In the genomic region with DNA sequence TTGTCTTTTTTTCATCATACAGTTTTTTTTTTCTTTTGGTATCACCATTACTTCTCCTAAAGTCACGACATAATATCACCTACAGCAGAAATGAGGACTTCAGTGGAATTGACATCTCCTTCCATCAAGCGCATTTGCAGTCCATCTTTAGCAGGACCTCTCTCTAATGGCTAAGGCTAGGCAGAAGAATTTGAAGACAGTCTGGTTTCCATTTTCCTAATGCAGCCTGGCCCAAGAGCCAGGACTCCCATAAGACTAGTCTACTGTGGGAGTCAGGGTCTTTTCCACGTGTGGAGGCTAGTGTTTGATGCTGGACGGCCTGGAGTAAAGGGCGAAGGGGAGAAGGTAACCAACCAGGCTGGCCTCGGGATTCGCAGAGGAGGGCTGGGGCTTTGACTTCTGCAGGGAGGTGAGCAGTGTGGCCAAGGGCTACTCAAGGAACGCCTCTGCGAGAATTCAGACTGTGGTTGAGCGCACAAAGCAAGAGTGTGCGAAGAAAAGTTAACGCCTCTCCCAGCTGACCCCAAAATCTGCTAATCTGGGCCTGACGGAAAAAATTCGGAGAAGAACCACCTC, we compare ENCODE assay signal across 8 cellular contexts. TPM values are rescaled to one million over a fixed set of nuclear protein-coding genes. Genes with fewer than 3 reads are reported as not detected.
DNase-seq lines count a peak whose midpoint lies in the region; ATAC-seq, FAIRE-seq and TF ChIP-seq lines count a peak whose summit lies in the region.

No MANE protein-coding gene starts in this region.

- no peak for DNase-seq in A549 (ENCODE audit: low read depth in 1 of 2, low spot score in 1 of 2)
- no peak for DNase-seq in activated CD4-positive, alpha-beta memory T cell treated with anti-CD3 and anti-CD28 coated beads, Interleukin-2, amount 10 ng/mL, durations not matched to agents 7 days and 5 days
- peak in 2 of 5 donors; percentile 26 to 42 for DNase-seq in heart left ventricle
- DNase-seq in retinal pigment epithelial cell (ENCODE audit: low read depth): no peak
- no peak for DNase-seq in cerebellar nuclear complex (lab: John Stamatoyannopoulos, UW)
- DNase-seq in UCSD-AML1 (lab: John Stamatoyannopoulos, UW; ENCODE audit: unreplicated experiment): no peak

- TF ChIP-seq CTCF in A549 (IDR thresholded peaks at IDR 0.05) (no peak), heart left ventricle (IDR thresholded peaks at IDR 0.05) (no peak), retinal pigment epithelial cell (conservative IDR thresholded peaks at IDR 0.05; ENCODE audit: low read depth, low read length) (no peak)

- H3K4me1 ChIP-seq in A549: peaks cover 44% of the 10 kb centered on the region
- peaks cover 13 to 49% (median 35%) of the 10 kb centered on the region in 12 donors for H3K4me1 ChIP-seq in heart left ventricle

- peak; percentile 32 to 33; a peak in 5 of 6 replicates for ATAC-seq in A549
- peak; percentile 11 for ATAC-seq in GM18861 (IDR thresholded peaks at IDR 0.05; ENCODE audit: unreplicated experiment)
- ATAC-seq in HG03097 (IDR thresholded peaks at IDR 0.05; ENCODE audit: low FRiP score, unreplicated experiment): peak; percentile 2
- peak in 3 of 4 donors; percentile 5 to 28 (median 20) for ATAC-seq in heart left ventricle

- H3K4me3 Mint-ChIP-seq in activated CD4-positive, alpha-beta memory T cell treated with anti-CD3 and anti-CD28 coated beads, Interleukin-2, amount 10 ng/mL, durations not matched to agents 7 days and 5 days: peak overlapping the region; percentile 84

- H3K9me3 Mint-ChIP-seq in activated CD4-positive, alpha-beta memory T cell treated with anti-CD3 and anti-CD28 coated beads, Interleukin-2, amount 10 ng/mL, durations not matched to agents 7 days and 5 days: no peaks in the 10 kb centered on the region

- no peak for FAIRE-seq in A549 (lab: Jason Lieb, UNC)

- H3K4me1 Mint-ChIP-seq in activated CD4-positive, alpha-beta memory T cell treated with anti-CD3 and anti-CD28 coated beads, Interleukin-2, amount 10 ng/mL, durations not matched to agents 7 days and 5 days: peaks cover 58% of the 10 kb centered on the region

- H3K27ac Mint-ChIP-seq in activated CD4-positive, alpha-beta memory T cell treated with anti-CD3 and anti-CD28 coated beads, Interleukin-2, amount 10 ng/mL, durations not matched to agents 7 days and 5 days: peak overlapping the region; percentile 93

- POLR2A ChIA-PET in A549 (lab: Yijun Ruan, JAX): interaction anchor here (0.7 to 2.3 kb wide), 16 partner anchors 9 to 141 kb away, joined by 3 to 33 read pairs (median 6); a partner anchor contains a TSS
- POLR2A ChIA-PET in activated CD4-positive, alpha-beta memory T cell treated with anti-CD3 and anti-CD28 coated beads, Interleukin-2, amount 10 ng/mL, durations not matched to agents 7 days and 5 days (lab: Charles Lee): interaction anchor here (1.2 to 15.2 kb wide), 15 partner anchors 8 to 199 kb away, joined by 3 to 263 read pairs (median 8); a partner anchor contains a TSS

- WGBS in A549 (ENCODE audit: missing lambda C conversion rate): 12% methylated on average over 14 of the region's 14 CpGs
- 13 to 17% (median 15%) methylated on average over 12 to 14 of the region's 14 CpGs for WGBS in heart left ventricle, 4 donors

- H3K27me3 Mint-ChIP-seq in activated CD4-positive, alpha-beta memory T cell treated with anti-CD3 and anti-CD28 coated beads, Interleukin-2, amount 10 ng/mL, durations not matched to agents 7 days and 5 days: no peaks in the 10 kb centered on the region

- peaks cover 27% of the 10 kb centered on the region for H3K36me3 Mint-ChIP-seq in activated CD4-positive, alpha-beta memory T cell treated with anti-CD3 and anti-CD28 coated beads, Interleukin-2, amount 10 ng/mL, durations not matched to agents 7 days and 5 days (ENCODE audit: low read depth)

- CTCF ChIA-PET in A549 (lab: Yijun Ruan, JAX): interaction anchor here (1.0 to 36.2 kb wide), 4 partner anchors 18 to 114 kb away, joined by 3 to 646 read pairs (median 236); a partner anchor contains a TSS
- CTCF ChIA-PET in activated CD4-positive, alpha-beta memory T cell treated with anti-CD3 and anti-CD28 coated beads, Interleukin-2, amount 10 ng/mL, durations not matched to agents 7 days and 5 days (lab: Charles Lee): interaction anchor here (0.7 to 5.7 kb wide), 15 partner anchors 15 to 566 kb away, joined by 3 to 36 read pairs (median 5); a partner anchor contains a TSS

- H3K4me3 ChIP-seq in A549 (peak overlapping the region; percentile 76), heart left ventricle (peak overlapping the region; percentile 61 to 92 (median 78)), retinal pigment epithelial cell (ENCODE audit: low read length) (peak overlapping the region; percentile 72)

- no peak for TF ChIP-seq RAD21 in A549 (conservative IDR thresholded peaks at IDR 0.05 in 1 of 2, IDR thresholded peaks at IDR 0.05 in 1 of 2)

- intact Hi-C loops in heart left ventricle (cut with DNase I): loop anchor here in 1 of 10 donors (2.0 kb wide), 1 partner anchor 41 kb away; no protein-coding TSS in a partner anchor

- H3K4me2 ChIP-seq in A549: peak overlapping the region; percentile 98

- H3K27ac ChIP-seq in A549 (peak overlapping the region; percentile 92 to 93), heart left ventricle (peak overlapping the region; percentile 86 to 98 (median 94))

- peaks cover 0 to 33% (median 29%) of the 10 kb centered on the region in 9 donors for H3K36me3 ChIP-seq in heart left ventricle

- no peak for TF ChIP-seq POLR2A in A549 (IDR thresholded peaks at IDR 0.05; ENCODE audit: low read length)
- no peak for TF ChIP-seq POLR2A in heart left ventricle (IDR thresholded peaks at IDR 0.05)

- TF ChIP-seq EP300 in A549 (IDR thresholded peaks at IDR 0.05): no peak

- no peaks in the 10 kb centered on the region for H3K27me3 ChIP-seq in heart left ventricle

- H3K9me3 ChIP-seq in A549 (no peaks in the 10 kb centered on the region), heart left ventricle (no peaks in the 10 kb centered on the region)

TF ChIP-seq in A549, 52 proteins besides CTCF, POLR2A, EP300 and RAD21 (continues in another document):
- TF ChIP-seq FOSB (CRISPR knock-in tag; IDR thresholded peaks at IDR 0.05) (peak; percentile 36; the same call in 1 of the 2 replicates), BHLHE40 (IDR thresholded peaks at IDR 0.05; ENCODE audit: low read depth, low read length) (no peak)
- TF ChIP-seq, protein P1, sequence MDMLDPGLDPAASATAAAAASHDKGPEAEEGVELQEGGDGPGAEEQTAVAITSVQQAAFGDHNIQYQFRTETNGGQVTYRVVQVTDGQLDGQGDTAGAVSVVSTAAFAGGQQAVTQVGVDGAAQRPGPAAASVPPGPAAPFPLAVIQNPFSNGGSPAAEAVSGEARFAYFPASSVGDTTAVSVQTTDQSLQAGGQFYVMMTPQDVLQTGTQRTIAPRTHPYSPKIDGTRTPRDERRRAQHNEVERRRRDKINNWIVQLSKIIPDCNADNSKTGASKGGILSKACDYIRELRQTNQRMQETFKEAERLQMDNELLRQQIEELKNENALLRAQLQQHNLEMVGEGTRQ (IDR thresholded peaks at IDR 0.05): no peak

RNA-seq across cellular contexts. Expression of a gene that starts 0.7 kb away (rescaled TPM):
- 28.8 and 32.9 TPM in 2 replicates for polyA plus RNA-seq in A549 (2011; rRNA removed)
- 6.5 and 8.4 TPM in 2 replicates for polyA plus RNA-seq in A549 (2012; cell fraction: cytosol; rRNA removed)
- polyA plus RNA-seq in A549 (2012; cell fraction: nucleus; rRNA removed): 11.2 and 17.4 TPM in 2 replicates
- polyA plus RNA-seq in A549 (2017; fragmentation: RNase III; extraction: RNeasy Plus Mini Kit Qiagen cat#74134 plus additional on column Dnase treatment): 12.1 to 15.6 TPM (median 15.1 TPM) in 3 replicates
- 44.9 and 53.6 TPM in 2 replicates for polyA minus RNA-seq in A549 (2011; rRNA and poly(A)+ RNA removed)
- total RNA-seq in activated CD4-positive, alpha-beta memory T cell treated with anti-CD3 and anti-CD28 coated beads, Interleukin-2, amount 10 ng/mL, durations not matched to agents 7 days and 5 days: 10 to 100 TPM; 33.7 to 45.5 TPM
- 10 to 100 TPM in 7 of 9 donors, 1 to 10 TPM in 2; 4.8 to 27.4 (median 18.7) TPM for total RNA-seq in heart left ventricle
- polyA plus RNA-seq in heart left ventricle: 1 to 10 TPM; 6.1 to 6.7 TPM

RNA-seq across cellular contexts. Expression of a gene that starts 0.9 kb away (rescaled TPM):
- 16.5 and 19.2 TPM in 2 replicates for polyA plus RNA-seq in A549 (2011; rRNA removed)
- polyA plus RNA-seq in A549 (2012; cell fraction: cytosol; rRNA removed): 15.0 and 17.1 TPM in 2 replicates
- 140 and 167 TPM in 2 replicates for polyA plus RNA-seq in A549 (2012; cell fraction: nucleus; rRNA removed)
- polyA plus RNA-seq in A549 (2017; fragmentation: RNase III; extraction: RNeasy Plus Mini Kit Qiagen cat#74134 plus additional on column Dnase treatment): 14.0 to 16.4 TPM (median 14.5 TPM) in 3 replicates
- 8.2 and 12.5 TPM in 2 replicates for polyA minus RNA-seq in A549 (2011; rRNA and poly(A)+ RNA removed)
- 10 to 100 TPM; 28.6 to 31.0 TPM for total RNA-seq in activated CD4-positive, alpha-beta memory T cell treated with anti-CD3 and anti-CD28 coated beads, Interleukin-2, amount 10 ng/mL, durations not matched to agents 7 days and 5 days
- total RNA-seq in heart left ventricle: 10 to 100 TPM in 4 of 9 donors, 1 to 10 TPM in 5; 4.3 to 14.8 (median 8.2) TPM
- polyA plus RNA-seq in heart left ventricle: 10 to 100 TPM in 1 of 2 donors, 1 to 10 TPM in 1; 4.6 to 26.5 TPM

RNA-seq across cellular contexts. Expression of a gene that starts 27.3 kb away (rescaled TPM):
- polyA plus RNA-seq in A549 (2011; rRNA removed) (0.56 and 0.71 TPM in 2 replicates), A549 (2017; fragmentation: RNase III; extraction: RNeasy Plus Mini Kit Qiagen cat#74134 plus additional on column Dnase treatment) (0.54 to 0.66 TPM (median 0.64 TPM) in 3 replicates), heart left ventricle (under 1 TPM; 0.50 to 0.75 TPM)
- 0.69 and 1.3 TPM in 2 replicates for polyA plus RNA-seq in A549 (2012; cell fraction: cytosol; rRNA removed)
- 2.9 TPM in 2 replicates for polyA plus RNA-seq in A549 (2012; cell fraction: nucleus; rRNA removed)
- 1.3 and 1.7 TPM in 2 replicates for polyA minus RNA-seq in A549 (2011; rRNA and poly(A)+ RNA removed)
- total RNA-seq in activated CD4-positive, alpha-beta memory T cell treated with anti-CD3 and anti-CD28 coated beads, Interleukin-2, amount 10 ng/mL, durations not matched to agents 7 days and 5 days: 100 to 1,000 TPM; 780 to 786 TPM
- total RNA-seq in heart left ventricle: 10 to 100 TPM in 1 of 9 donors, 1 to 10 TPM in 5, under 1 TPM in 3; 0.12 to 11.6 (median 1.4) TPM

RNA-seq across cellular contexts. Expression of a gene that starts 52.2 kb away (rescaled TPM):
- 15.6 and 19.0 TPM in 2 replicates for polyA plus RNA-seq in A549 (2011; rRNA removed)
- 31.6 and 42.1 TPM in 2 replicates for polyA plus RNA-seq in A549 (2012; cell fraction: cytosol; rRNA removed)
- polyA plus RNA-seq in A549 (2012; cell fraction: nucleus; rRNA removed): 50.0 and 54.4 TPM in 2 replicates
- polyA plus RNA-seq in A549 (2017; fragmentation: RNase III; extraction: RNeasy Plus Mini Kit Qiagen cat#74134 plus additional on column Dnase treatment): 16.4 to 17.7 TPM (median 17.2 TPM) in 3 replicates
- 23.8 and 24.1 TPM in 2 replicates for polyA minus RNA-seq in A549 (2011; rRNA and poly(A)+ RNA removed)
- total RNA-seq in activated CD4-positive, alpha-beta memory T cell treated with anti-CD3 and anti-CD28 coated beads, Interleukin-2, amount 10 ng/mL, durations not matched to agents 7 days and 5 days: 10 to 100 TPM; 46.1 to 47.4 TPM
- 10 to 100 TPM in 7 of 9 donors, 1 to 10 TPM in 2; 6.4 to 22.5 (median 16.0) TPM for total RNA-seq in heart left ventricle
- 10 to 100 TPM in 1 of 2 donors, 1 to 10 TPM in 1; 7.4 to 10.2 TPM for polyA plus RNA-seq in heart left ventricle

Comparison
In these comparisons a context has a peak if more than half of its experiments do, and no peak if none do; other contexts are left out.
1. RNA of a gene that starts 27.3 kb away (total RNA-seq): 780 to 786 TPM in activated CD4-positive, alpha-beta memory T cell treated with anti-CD3 and anti-CD28 coated beads, Interleukin-2, amount 10 ng/mL, durations not matched to agents 7 days and 5 days; 0.12 to 11.6 TPM in heart left ventricle; every median in the first group is over 10 times any median in the second.
2. Peak in every context shown above with its lines, with median percentiles within 50 percentile points of each other: ATAC-seq and H3K4me3 ChIP-seq.